Comparison of ENCODE assay signal across 17 cellular contexts in genomic region chr6:166087848-166088247, GRCh38.
DNase-seq lines count a peak whose midpoint lies in the region; ATAC-seq and TF ChIP-seq lines count a peak whose summit lies in the region.
"Had no signal": no experiment of that assay in that cellular context is flagged by ENCODE, and none has a peak within 500 bp of the region (broad histone marks: within the 10 kb centered on the region; RNA-seq: fewer than 3 reads in every experiment).

No MANE protein-coding gene starts in this region.

- POLR2A ChIA-PET in IMR-90 (lab: Charles Lee; ENCODE audit: unreplicated experiment) (interaction anchor here (0.6 kb wide), 1 partner anchor 10 kb away, joined by 3 read pairs; no protein-coding TSS in a partner anchor), GM10248 (lab: Yijun Ruan, JAX) (no interaction called here)

- TF ChIP-seq CTCF in C4-2B (conservative IDR thresholded peaks at IDR 0.05) (no peak), IMR-90 (conservative IDR thresholded peaks at IDR 0.05; ENCODE audit: low read depth, low read length) (no peak), VCaP (conservative IDR thresholded peaks at IDR 0.05) (no peak), GM10248 (IDR thresholded peaks at IDR 0.05; ENCODE audit: control extremely low read depth, extremely low read depth, low read depth, missing control alignments) (no peak)

- H4K91ac ChIP-seq in IMR-90 (ENCODE audit: insufficient read depth, low read depth, low read length) (no peak overlapping the region), trophoblast cell (ENCODE audit: low read depth, low read length) (no peak overlapping the region)

- no peak for DNase-seq in IMR-90
- no peak for DNase-seq in trophoblast cell
- no peak for DNase-seq in SKM-1 treated with dmso at 0.1 percent for 144 hours (lab: John Stamatoyannopoulos, UW; ENCODE audit: unreplicated experiment)
- no peak for DNase-seq in caudate nucleus (lab: John Stamatoyannopoulos, UW)
- no peak for DNase-seq in Karpas-422
- DNase-seq in GM10248 (ENCODE audit: extremely low spot score): no peak
- DNase-seq: 8988T; CD4-positive, CD25-positive, alpha-beta regulatory T cell; CD8-positive, alpha-beta memory T cell; COR-L47; HCEC 1CT; HFFc6; Kasumi-1 had no signal

- H3K79me1 ChIP-seq in IMR-90 (ENCODE audit: low read depth in 1 of 2, low read length in 2 of 2) (no peaks in the 10 kb centered on the region), trophoblast cell (ENCODE audit: low read length) (no peaks in the 10 kb centered on the region)

- H3K4me2 ChIP-seq in IMR-90 (ENCODE audit: low read depth, low read length) (no peak overlapping the region), trophoblast cell (ENCODE audit: low read length) (no peak overlapping the region), Karpas-422 (ENCODE audit: low read depth, low read length, poor library complexity, severe bottlenecking) (no peak overlapping the region)
- H3K4me2 ChIP-seq: BLaER1 treated with 17β-estradiol and CSF1 and Interleukin-3, amounts not matched to agents 10 nM and 100 nM had no signal

- H3K9me3 ChIP-seq in IMR-90 (ENCODE audit: control insufficient read depth, insufficient read depth, low read length) (no peaks in the 10 kb centered on the region), trophoblast cell (ENCODE audit: insufficient read depth, low read depth, low read length) (no peaks in the 10 kb centered on the region), Karpas-422 (ENCODE audit: low read length) (no peaks in the 10 kb centered on the region)
- H3K9me3 ChIP-seq: BLaER1 treated with 17β-estradiol and CSF1 and Interleukin-3, amounts not matched to agents 10 nM and 100 nM had no signal

- TF ChIP-seq RAD21 in IMR-90 (IDR thresholded peaks at IDR 0.05; ENCODE audit: low read length): no peak

- CTCF ChIA-PET in IMR-90 (lab: Yijun Ruan, JAX): no interaction called here
- CTCF ChIA-PET in GM10248 (lab: Yijun Ruan, JAX): interaction anchor here (2.6 kb wide), 1 partner anchor 10 kb away, joined by 14 read pairs; no protein-coding TSS in a partner anchor

- H3K4me3 ChIP-seq in IMR-90 (ENCODE audit: insufficient read depth, low read depth, low read length) (no peak overlapping the region), trophoblast cell (ENCODE audit: low read depth, low read length) (peak overlapping the region; percentile 33), Karpas-422 (ENCODE audit: low read length) (no peak overlapping the region)
- H3K4me3 ChIP-seq: BLaER1 treated with 17β-estradiol and CSF1 and Interleukin-3, amounts not matched to agents 10 nM and 100 nM had no signal

- H2BK12ac ChIP-seq in trophoblast cell (ENCODE audit: low read length): no peak overlapping the region

- peak overlapping the region; percentile 80 for H2BK5ac ChIP-seq in IMR-90 (ENCODE audit: low read depth, low read length, poor library complexity, severe bottlenecking)
- no peak overlapping the region for H2BK5ac ChIP-seq in trophoblast cell (ENCODE audit: low read depth, low read length, poor library complexity)

- BruUV-seq in IMR-90 (replicated peaks; lab: Mats Ljungman, UMichigan): no TSS peak

- H3K9me1 ChIP-seq in IMR-90 (ENCODE audit: insufficient read depth, low read length): peaks cover 2% of the 10 kb centered on the region; the same call in 1 of the 2 replicates

- H2BK120ac ChIP-seq in IMR-90 (ENCODE audit: low read depth, low read length) (no peak overlapping the region), trophoblast cell (ENCODE audit: insufficient read depth, low read length, poor library complexity) (no peak overlapping the region)

- 100% methylated on average over 1 of the region's 5 CpGs; no CpG with 5 or more reads in 1 of the 2 experiments for WGBS in IMR-90 (ENCODE audit: extremely low coverage in 2 of 2, insufficient read length in 1 of 2), 2 experiments
- WGBS in trophoblast cell (ENCODE audit: extremely low coverage, insufficient coverage, insufficient read length): 100% methylated on average over 1 of the region's 5 CpGs

- H4K12ac ChIP-seq in trophoblast cell (ENCODE audit: low read depth, low read length): no peak overlapping the region

- no peak overlapping the region for H2BK15ac ChIP-seq in IMR-90 (ENCODE audit: low read depth, low read length)

- H2AK9ac ChIP-seq in IMR-90 (replicated peaks; ENCODE audit: low read depth, low read length, poor library complexity): no peak overlapping the region

- H3K18ac ChIP-seq in IMR-90 (ENCODE audit: low read depth, low read length): no peak overlapping the region
- no peak overlapping the region for H3K18ac ChIP-seq in trophoblast cell (ENCODE audit: low read length)

- H3K27ac ChIP-seq in C4-2B: peak overlapping the region; percentile 61
- no peak overlapping the region for H3K27ac ChIP-seq in IMR-90 (ENCODE audit: insufficient read depth, low read length)
- peak overlapping the region; percentile 12; the same call in 1 of the 2 replicates for H3K27ac ChIP-seq in VCaP
- no peak overlapping the region for H3K27ac ChIP-seq in trophoblast cell (ENCODE audit: low read depth, low read length)
- no peak overlapping the region for H3K27ac ChIP-seq in caudate nucleus (ENCODE audit: low read depth, low read length)
- H3K27ac ChIP-seq in Karpas-422 (ENCODE audit: low read length): no peak overlapping the region
- H3K27ac ChIP-seq: BLaER1 treated with 17β-estradiol and CSF1 and Interleukin-3, amounts not matched to agents 10 nM and 100 nM; HL-60 had no signal

- dilution Hi-C loops in IMR-90 (cut with HindIII; ENCODE audit: low sequenced_read_pairs, unreplicated experiment): loop anchor here (25.0 kb wide), 1 partner anchor 201 kb away; no protein-coding TSS in a partner anchor

- H2AFZ ChIP-seq in IMR-90 (replicated peaks; ENCODE audit: low read length, poor library complexity): no peak overlapping the region
- H2AFZ ChIP-seq in trophoblast cell (ENCODE audit: insufficient read depth, low read length, poor library complexity): no peak overlapping the region
- H2AFZ ChIP-seq in Karpas-422 (ENCODE audit: low read length): no peak overlapping the region

- H3K79me2 ChIP-seq in trophoblast cell (ENCODE audit: control insufficient read depth, insufficient read depth, low read length, poor library complexity) (no peaks in the 10 kb centered on the region), Karpas-422 (ENCODE audit: low read length) (no peaks in the 10 kb centered on the region)

- H3K23ac ChIP-seq in IMR-90 (ENCODE audit: low read depth, low read length) (no peak overlapping the region), trophoblast cell (ENCODE audit: low read length) (no peak overlapping the region)

- H3K27me3 ChIP-seq in IMR-90 (ENCODE audit: control insufficient read depth, insufficient read depth, low read length): no peaks in the 10 kb centered on the region; the same call in 1 of the 2 replicates
- no peaks in the 10 kb centered on the region for H3K27me3 ChIP-seq in trophoblast cell (ENCODE audit: insufficient read depth, low read length)
- no peaks in the 10 kb centered on the region for H3K27me3 ChIP-seq in Karpas-422 (ENCODE audit: low read length)
- H3K27me3 ChIP-seq: BLaER1 treated with 17β-estradiol and CSF1 and Interleukin-3, amounts not matched to agents 10 nM and 100 nM had no signal

- no peak overlapping the region for H4K8ac ChIP-seq in IMR-90 (ENCODE audit: low read depth in 2 of 2, low read length in 2 of 2)
- no peak overlapping the region for H4K8ac ChIP-seq in trophoblast cell (ENCODE audit: low read depth, low read length)

- H3K36me3 ChIP-seq in IMR-90 (ENCODE audit: control insufficient read depth, insufficient read depth, low read length) (no peaks in the 10 kb centered on the region), trophoblast cell (ENCODE audit: control insufficient read depth in 1 of 2, insufficient read depth in 2 of 2, low read length in 2 of 2) (no peaks in the 10 kb centered on the region), Karpas-422 (ENCODE audit: insufficient read depth, low read length) (no peaks in the 10 kb centered on the region)
- H3K36me3 ChIP-seq: BLaER1 treated with 17β-estradiol and CSF1 and Interleukin-3, amounts not matched to agents 10 nM and 100 nM had no signal

- H3K4me1 ChIP-seq in IMR-90 (ENCODE audit: control insufficient read depth, insufficient read depth, low read length): peaks cover 2% of the 10 kb centered on the region; the same call in 1 of the 2 replicates
- H3K4me1 ChIP-seq in trophoblast cell (ENCODE audit: control insufficient read depth in 1 of 2, insufficient read depth in 2 of 2, low read length in 2 of 2): no peaks in the 10 kb centered on the region
- no peaks in the 10 kb centered on the region for H3K4me1 ChIP-seq in Karpas-422 (ENCODE audit: low read length)
- H3K4me1 ChIP-seq: BLaER1 treated with 17β-estradiol and CSF1 and Interleukin-3, amounts not matched to agents 10 nM and 100 nM had no signal

- in situ Hi-C loops in IMR-90 (cut with MboI; ENCODE audit: low sequenced_read_pairs): no loop called here

- H2AK5ac ChIP-seq in IMR-90 (ENCODE audit: low read depth, low read length): 0 out of 2 replicates have a peak overlapping the region, but pooled peaks have one; percentile 46
- no peak overlapping the region for H2AK5ac ChIP-seq in trophoblast cell (ENCODE audit: low read length)

- no peak for TF ChIP-seq POLR2A in IMR-90 (IDR thresholded peaks at IDR 0.05; ENCODE audit: low read depth, low read length)

- H3K9me2 ChIP-seq in Karpas-422 (replicated peaks; ENCODE audit: insufficient read depth, low read length): no peaks in the 10 kb centered on the region

- H3K9ac ChIP-seq in IMR-90 (ENCODE audit: low read depth, low read length) (no peak overlapping the region), trophoblast cell (ENCODE audit: low read length) (no peak overlapping the region), Karpas-422 (ENCODE audit: low read length) (no peak overlapping the region)
- H3K9ac ChIP-seq: BLaER1 treated with 17β-estradiol and CSF1 and Interleukin-3, amounts not matched to agents 10 nM and 100 nM had no signal

- no peak overlapping the region for H2BK20ac ChIP-seq in IMR-90 (ENCODE audit: low read depth, low read length)

- ATAC-seq in IMR-90 (ENCODE audit: low read depth): no peak

- no peak overlapping the region for H3K56ac ChIP-seq in IMR-90 (ENCODE audit: extremely low read depth, insufficient read depth, low read length)

- intact Hi-C loops in IMR-90 (cut with micrococcal nuclease): no loop called here

- no peak overlapping the region for H3K14ac ChIP-seq in IMR-90 (replicated peaks; ENCODE audit: low read depth, low read length)
- no peak overlapping the region for H3K14ac ChIP-seq in trophoblast cell (ENCODE audit: low read length)

- H3K4ac ChIP-seq in IMR-90 (ENCODE audit: low read depth, low read length) (no peak overlapping the region), trophoblast cell (ENCODE audit: low read depth, low read length) (no peak overlapping the region)

- H4K20me1 ChIP-seq in IMR-90 (ENCODE audit: insufficient read depth, low read length) (no peaks in the 10 kb centered on the region), Karpas-422 (ENCODE audit: insufficient read depth, low read depth, low read length) (no peaks in the 10 kb centered on the region)
- H4K20me1 ChIP-seq: BLaER1 treated with 17β-estradiol and CSF1 and Interleukin-3, amounts not matched to agents 10 nM and 100 nM had no signal

- no peak overlapping the region for H4K5ac ChIP-seq in IMR-90 (ENCODE audit: low read depth, low read length)

TF ChIP-seq in IMR-90, 13 proteins besides CTCF, POLR2A, EP300 and RAD21 (continues in another document):
- TF ChIP-seq RFX5 (IDR thresholded peaks at IDR 0.05; ENCODE audit: low read depth, low read length) (no peak), MAFK (IDR thresholded peaks at IDR 0.05; ENCODE audit: low read depth, low read length) (no peak)

Comparison
In these comparisons a context has a peak if more than half of its experiments do, and no peak if none do; other contexts are left out.
1. H3K27ac ChIP-seq: peak in C4-2B (single experiment) and VCaP (single experiment); none in IMR-90 (single experiment), trophoblast cell (single experiment), caudate nucleus (single experiment) and Karpas-422 (single experiment).